In the genomic region with DNA sequence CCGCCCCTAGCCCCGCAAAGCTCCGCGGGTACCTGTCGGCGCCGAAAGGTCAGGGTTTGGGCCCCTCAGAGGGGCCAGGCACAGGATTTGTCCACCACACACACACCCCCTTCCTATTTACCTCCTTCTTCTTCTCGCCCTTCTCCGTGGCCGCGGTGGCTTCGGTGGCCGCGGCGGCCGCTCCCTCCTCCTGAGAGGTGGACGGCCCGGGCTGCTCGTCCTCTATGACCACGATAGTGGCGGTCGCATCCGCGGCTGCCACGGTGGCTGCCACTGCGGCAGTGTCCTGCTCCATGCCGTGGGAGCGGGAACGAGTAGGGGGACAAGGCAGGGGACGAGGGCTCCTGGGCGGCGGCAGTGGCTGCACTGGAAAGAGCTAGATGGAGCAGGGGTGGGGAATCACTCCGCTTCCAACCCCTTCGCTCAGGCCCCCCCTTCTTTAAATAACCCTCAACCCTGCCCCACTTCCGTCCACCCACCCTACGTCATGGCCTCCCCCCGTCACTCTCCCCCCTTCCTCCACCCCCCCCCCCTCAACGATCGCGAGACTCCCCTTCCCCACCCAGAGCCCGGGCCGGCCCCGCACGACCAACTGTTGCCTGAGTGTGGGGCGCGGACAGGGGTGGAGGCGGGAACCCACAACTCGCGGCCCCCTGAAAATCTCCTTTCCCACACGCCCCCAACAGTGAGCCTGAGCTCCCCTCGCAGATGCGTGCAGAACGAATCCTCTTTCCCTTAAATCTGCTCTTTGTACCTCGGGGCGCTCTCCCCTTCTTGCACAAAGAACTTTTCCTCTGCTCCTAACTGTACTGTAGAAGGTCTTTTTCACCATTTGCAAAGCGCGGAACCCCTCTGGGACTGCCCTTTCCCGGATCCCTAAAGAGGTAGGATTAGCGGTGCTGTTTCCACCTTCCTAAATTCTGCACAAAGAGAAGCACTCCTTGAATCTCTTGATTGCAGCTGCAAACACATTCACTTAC, we compare ENCODE assay signal across 8 cellular contexts. TPM values are rescaled to one million over a fixed set of nuclear protein-coding genes. Genes with fewer than 3 reads are reported as not detected.
DNase-seq lines count a peak whose midpoint lies in the region; ATAC-seq and TF ChIP-seq lines count a peak whose summit lies in the region.

A gene with protein sequence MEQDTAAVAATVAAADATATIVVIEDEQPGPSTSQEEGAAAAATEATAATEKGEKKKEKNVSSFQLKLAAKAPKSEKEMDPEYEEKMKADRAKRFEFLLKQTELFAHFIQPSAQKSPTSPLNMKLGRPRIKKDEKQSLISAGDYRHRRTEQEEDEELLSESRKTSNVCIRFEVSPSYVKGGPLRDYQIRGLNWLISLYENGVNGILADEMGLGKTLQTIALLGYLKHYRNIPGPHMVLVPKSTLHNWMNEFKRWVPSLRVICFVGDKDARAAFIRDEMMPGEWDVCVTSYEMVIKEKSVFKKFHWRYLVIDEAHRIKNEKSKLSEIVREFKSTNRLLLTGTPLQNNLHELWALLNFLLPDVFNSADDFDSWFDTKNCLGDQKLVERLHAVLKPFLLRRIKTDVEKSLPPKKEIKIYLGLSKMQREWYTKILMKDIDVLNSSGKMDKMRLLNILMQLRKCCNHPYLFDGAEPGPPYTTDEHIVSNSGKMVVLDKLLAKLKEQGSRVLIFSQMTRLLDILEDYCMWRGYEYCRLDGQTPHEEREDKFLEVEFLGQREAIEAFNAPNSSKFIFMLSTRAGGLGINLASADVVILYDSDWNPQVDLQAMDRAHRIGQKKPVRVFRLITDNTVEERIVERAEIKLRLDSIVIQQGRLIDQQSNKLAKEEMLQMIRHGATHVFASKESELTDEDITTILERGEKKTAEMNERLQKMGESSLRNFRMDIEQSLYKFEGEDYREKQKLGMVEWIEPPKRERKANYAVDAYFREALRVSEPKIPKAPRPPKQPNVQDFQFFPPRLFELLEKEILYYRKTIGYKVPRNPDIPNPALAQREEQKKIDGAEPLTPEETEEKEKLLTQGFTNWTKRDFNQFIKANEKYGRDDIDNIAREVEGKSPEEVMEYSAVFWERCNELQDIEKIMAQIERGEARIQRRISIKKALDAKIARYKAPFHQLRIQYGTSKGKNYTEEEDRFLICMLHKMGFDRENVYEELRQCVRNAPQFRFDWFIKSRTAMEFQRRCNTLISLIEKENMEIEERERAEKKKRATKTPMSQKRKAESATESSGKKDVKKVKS (minus strand): TSS at position 415 of the 980 bp plus-strand sequence. CDS start 120 bp downstream, at position 295.

- H3K4me1 ChIP-seq in MM.1S (ENCODE audit: low read length), result no peaks in the 10 kb centered on the region

- H3K27ac ChIP-seq in MM.1S (ENCODE audit: low read length) (no peak within 1 kb of the TSS), adipose tissue (ENCODE audit: low read depth, low read length) (peak within 1 kb of the TSS; percentile 38)

- no peaks in the 10 kb centered on the region for H3K9me2 ChIP-seq in MM.1S (replicated peaks; ENCODE audit: insufficient read depth, low read length)

- 4 to 39% (median 10%) methylated on average over 9 to 49 of the region's 59 CpGs for WGBS in adipose tissue, 3 donors

- no peaks in the 10 kb centered on the region for H3K36me3 Mint-ChIP-seq in neural crest cell (ENCODE audit: low read depth)

- peak within 1 kb of the TSS; percentile 61 for H3K4me3 ChIP-seq in MM.1S (ENCODE audit: low read length)

- peaks cover 30% of the 10 kb centered on the region for H3K4me1 Mint-ChIP-seq in neural crest cell

- TF ChIP-seq CTCF in MM.1S (IDR thresholded peaks at IDR 0.05; ENCODE audit: low read length) (no peak), neural crest cell (conservative IDR thresholded peaks at IDR 0.05) (no peak)

- ATAC-seq in HG03175 (IDR thresholded peaks at IDR 0.05; ENCODE audit: unreplicated experiment), result no peak

- no peaks in the 10 kb centered on the region for H3K27me3 ChIP-seq in MM.1S (replicated peaks; ENCODE audit: insufficient read depth, low read length)

- H3K4me2 ChIP-seq in MM.1S (ENCODE audit: low read depth, low read length), result peak within 1 kb of the TSS; percentile 59; the same call in 1 of the 2 replicates

- no peaks in the 10 kb centered on the region for H3K36me3 ChIP-seq in MM.1S (replicated peaks; ENCODE audit: insufficient read depth, low read length)

- DNase-seq in DMS 273 treated with DMSO at 0.1 percent for 48 hours (lab: John Stamatoyannopoulos, UW), result peak; percentile 11
- no peak for DNase-seq in MM.1S
- DNase-seq in glomerular visceral epithelial cell (ENCODE audit: extremely low spot score), result peak; percentile 53
- peak; percentile 62 for DNase-seq in neural crest cell (ENCODE audit: low read depth, low spot score)
- DNase-seq in NOMO-1 (lab: John Stamatoyannopoulos, UW; ENCODE audit: unreplicated experiment in 2 of 2), result no peak
- no peak for DNase-seq in NCI-H187 treated with DMSO at 0.1 percent for 48 hours (lab: John Stamatoyannopoulos, UW)

- no peaks in the 10 kb centered on the region for H3K79me2 ChIP-seq in MM.1S (ENCODE audit: low read length)

- H3K27me3 Mint-ChIP-seq in neural crest cell (ENCODE audit: low read depth), result no peaks in the 10 kb centered on the region

- H3K4me3 Mint-ChIP-seq in neural crest cell, result peak within 1 kb of the TSS; percentile 100

- peaks cover 3% of the 10 kb centered on the region for H3K9me3 Mint-ChIP-seq in neural crest cell

- no peaks in the 10 kb centered on the region for H3K9me3 ChIP-seq in MM.1S (replicated peaks; ENCODE audit: insufficient read depth, low read length)

- H3F3A ChIP-seq in MM.1S (ENCODE audit: insufficient read depth, low read length), result no peaks in the 10 kb centered on the region

- no peak within 1 kb of the TSS for H3K9ac ChIP-seq in MM.1S (ENCODE audit: low read length)

- H2AFZ ChIP-seq in MM.1S (ENCODE audit: low read length), result peak within 1 kb of the TSS; percentile 72

- H3K27ac Mint-ChIP-seq in neural crest cell (ENCODE audit: unreplicated experiment), result peak within 1 kb of the TSS; percentile 91

- H4K20me1 ChIP-seq in MM.1S (ENCODE audit: insufficient read depth, low read length), result no peaks in the 10 kb centered on the region

RNA-seq across cellular contexts. Expression of the gene that starts here (rescaled TPM):
- polyA plus RNA-seq in adipose tissue, result 10 to 100 TPM in 2 of 3 donors, 1 to 10 TPM in 1; 7.7 to 24.0 (median 17.4) TPM
- 122 and 123 TPM in 2 replicates for total RNA-seq in neural crest cell

Comparison
In these comparisons a context has a peak if more than half of its experiments do, and no peak if none do; other contexts are left out.
1. DNase-seq: peak in DMS 273 treated with DMSO at 0.1 percent for 48 hours (single experiment), glomerular visceral epithelial cell (single experiment) and neural crest cell (single experiment); none in MM.1S (single experiment), NOMO-1 (0 of 2) and NCI-H187 treated with DMSO at 0.1 percent for 48 hours (single experiment).